ENCODE assay signal across 1 cellular context in the genomic region with DNA sequence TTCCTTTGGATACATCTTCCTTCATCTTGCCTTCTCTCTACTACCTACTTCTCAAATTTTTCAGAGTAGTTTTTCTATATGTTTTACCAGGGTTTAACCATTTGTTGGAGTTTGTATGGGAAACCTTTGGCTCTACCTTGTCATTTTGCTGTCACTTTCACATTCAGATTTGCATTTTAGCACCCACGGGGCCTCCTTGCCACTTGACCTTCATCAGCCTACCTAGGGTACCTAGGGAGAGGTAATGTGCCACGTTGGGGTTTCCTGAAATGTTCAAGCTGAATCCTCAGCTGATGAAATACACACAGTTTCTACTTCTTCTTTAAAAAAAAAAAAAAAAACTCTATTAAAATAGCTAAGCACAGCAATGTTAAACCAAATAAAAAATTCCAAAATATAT.
TF ChIP-seq lines count a peak whose summit lies in the region.

No MANE protein-coding gene starts in this region.

TF ChIP-seq in K562, 482 proteins besides CTCF, POLR2A, EP300 and RAD21:
- TF ChIP-seq, protein P1, sequence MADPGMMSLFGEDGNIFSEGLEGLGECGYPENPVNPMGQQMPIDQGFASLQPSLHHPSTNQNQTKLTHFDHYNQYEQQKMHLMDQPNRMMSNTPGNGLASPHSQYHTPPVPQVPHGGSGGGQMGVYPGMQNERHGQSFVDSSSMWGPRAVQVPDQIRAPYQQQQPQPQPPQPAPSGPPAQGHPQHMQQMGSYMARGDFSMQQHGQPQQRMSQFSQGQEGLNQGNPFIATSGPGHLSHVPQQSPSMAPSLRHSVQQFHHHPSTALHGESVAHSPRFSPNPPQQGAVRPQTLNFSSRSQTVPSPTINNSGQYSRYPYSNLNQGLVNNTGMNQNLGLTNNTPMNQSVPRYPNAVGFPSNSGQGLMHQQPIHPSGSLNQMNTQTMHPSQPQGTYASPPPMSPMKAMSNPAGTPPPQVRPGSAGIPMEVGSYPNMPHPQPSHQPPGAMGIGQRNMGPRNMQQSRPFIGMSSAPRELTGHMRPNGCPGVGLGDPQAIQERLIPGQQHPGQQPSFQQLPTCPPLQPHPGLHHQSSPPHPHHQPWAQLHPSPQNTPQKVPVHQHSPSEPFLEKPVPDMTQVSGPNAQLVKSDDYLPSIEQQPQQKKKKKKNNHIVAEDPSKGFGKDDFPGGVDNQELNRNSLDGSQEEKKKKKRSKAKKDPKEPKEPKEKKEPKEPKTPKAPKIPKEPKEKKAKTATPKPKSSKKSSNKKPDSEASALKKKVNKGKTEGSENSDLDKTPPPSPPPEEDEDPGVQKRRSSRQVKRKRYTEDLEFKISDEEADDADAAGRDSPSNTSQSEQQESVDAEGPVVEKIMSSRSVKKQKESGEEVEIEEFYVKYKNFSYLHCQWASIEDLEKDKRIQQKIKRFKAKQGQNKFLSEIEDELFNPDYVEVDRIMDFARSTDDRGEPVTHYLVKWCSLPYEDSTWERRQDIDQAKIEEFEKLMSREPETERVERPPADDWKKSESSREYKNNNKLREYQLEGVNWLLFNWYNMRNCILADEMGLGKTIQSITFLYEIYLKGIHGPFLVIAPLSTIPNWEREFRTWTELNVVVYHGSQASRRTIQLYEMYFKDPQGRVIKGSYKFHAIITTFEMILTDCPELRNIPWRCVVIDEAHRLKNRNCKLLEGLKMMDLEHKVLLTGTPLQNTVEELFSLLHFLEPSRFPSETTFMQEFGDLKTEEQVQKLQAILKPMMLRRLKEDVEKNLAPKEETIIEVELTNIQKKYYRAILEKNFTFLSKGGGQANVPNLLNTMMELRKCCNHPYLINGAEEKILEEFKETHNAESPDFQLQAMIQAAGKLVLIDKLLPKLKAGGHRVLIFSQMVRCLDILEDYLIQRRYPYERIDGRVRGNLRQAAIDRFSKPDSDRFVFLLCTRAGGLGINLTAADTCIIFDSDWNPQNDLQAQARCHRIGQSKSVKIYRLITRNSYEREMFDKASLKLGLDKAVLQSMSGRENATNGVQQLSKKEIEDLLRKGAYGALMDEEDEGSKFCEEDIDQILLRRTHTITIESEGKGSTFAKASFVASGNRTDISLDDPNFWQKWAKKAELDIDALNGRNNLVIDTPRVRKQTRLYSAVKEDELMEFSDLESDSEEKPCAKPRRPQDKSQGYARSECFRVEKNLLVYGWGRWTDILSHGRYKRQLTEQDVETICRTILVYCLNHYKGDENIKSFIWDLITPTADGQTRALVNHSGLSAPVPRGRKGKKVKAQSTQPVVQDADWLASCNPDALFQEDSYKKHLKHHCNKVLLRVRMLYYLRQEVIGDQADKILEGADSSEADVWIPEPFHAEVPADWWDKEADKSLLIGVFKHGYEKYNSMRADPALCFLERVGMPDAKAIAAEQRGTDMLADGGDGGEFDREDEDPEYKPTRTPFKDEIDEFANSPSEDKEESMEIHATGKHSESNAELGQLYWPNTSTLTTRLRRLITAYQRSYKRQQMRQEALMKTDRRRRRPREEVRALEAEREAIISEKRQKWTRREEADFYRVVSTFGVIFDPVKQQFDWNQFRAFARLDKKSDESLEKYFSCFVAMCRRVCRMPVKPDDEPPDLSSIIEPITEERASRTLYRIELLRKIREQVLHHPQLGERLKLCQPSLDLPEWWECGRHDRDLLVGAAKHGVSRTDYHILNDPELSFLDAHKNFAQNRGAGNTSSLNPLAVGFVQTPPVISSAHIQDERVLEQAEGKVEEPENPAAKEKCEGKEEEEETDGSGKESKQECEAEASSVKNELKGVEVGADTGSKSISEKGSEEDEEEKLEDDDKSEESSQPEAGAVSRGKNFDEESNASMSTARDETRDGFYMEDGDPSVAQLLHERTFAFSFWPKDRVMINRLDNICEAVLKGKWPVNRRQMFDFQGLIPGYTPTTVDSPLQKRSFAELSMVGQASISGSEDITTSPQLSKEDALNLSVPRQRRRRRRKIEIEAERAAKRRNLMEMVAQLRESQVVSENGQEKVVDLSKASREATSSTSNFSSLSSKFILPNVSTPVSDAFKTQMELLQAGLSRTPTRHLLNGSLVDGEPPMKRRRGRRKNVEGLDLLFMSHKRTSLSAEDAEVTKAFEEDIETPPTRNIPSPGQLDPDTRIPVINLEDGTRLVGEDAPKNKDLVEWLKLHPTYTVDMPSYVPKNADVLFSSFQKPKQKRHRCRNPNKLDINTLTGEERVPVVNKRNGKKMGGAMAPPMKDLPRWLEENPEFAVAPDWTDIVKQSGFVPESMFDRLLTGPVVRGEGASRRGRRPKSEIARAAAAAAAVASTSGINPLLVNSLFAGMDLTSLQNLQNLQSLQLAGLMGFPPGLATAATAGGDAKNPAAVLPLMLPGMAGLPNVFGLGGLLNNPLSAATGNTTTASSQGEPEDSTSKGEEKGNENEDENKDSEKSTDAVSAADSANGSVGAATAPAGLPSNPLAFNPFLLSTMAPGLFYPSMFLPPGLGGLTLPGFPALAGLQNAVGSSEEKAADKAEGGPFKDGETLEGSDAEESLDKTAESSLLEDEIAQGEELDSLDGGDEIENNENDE (IDR thresholded peaks at IDR 0.05; ENCODE audit: low read depth, low read length), result no peak
- TF ChIP-seq MAZ (CRISPR knock-in tag; conservative IDR thresholded peaks at IDR 0.05 in 1 of 2, IDR thresholded peaks at IDR 0.05 in 1 of 2), result no peak
- TF ChIP-seq ZC3H4 (CRISPR knock-in tag; IDR thresholded peaks at IDR 0.05; ENCODE audit: borderline replicate concordance), result no peak
- TF ChIP-seq OTX1 (CRISPR knock-in tag; IDR thresholded peaks at IDR 0.05), result no peak
- no peak for TF ChIP-seq MECOM (CRISPR knock-in tag; IDR thresholded peaks at IDR 0.05)
- TF ChIP-seq, protein P2, sequence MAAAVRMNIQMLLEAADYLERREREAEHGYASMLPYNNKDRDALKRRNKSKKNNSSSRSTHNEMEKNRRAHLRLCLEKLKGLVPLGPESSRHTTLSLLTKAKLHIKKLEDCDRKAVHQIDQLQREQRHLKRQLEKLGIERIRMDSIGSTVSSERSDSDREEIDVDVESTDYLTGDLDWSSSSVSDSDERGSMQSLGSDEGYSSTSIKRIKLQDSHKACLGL (CRISPR knock-in tag; IDR thresholded peaks at IDR 0.05; ENCODE audit: borderline replicate concordance, poor library complexity, severe bottlenecking), result no peak
- no peak for TF ChIP-seq TAL1 (IDR thresholded peaks at IDR 0.05)
- no peak for TF ChIP-seq MTA1 (IDR thresholded peaks at IDR 0.05; ENCODE audit: borderline replicate concordance)
- TF ChIP-seq PHF20 (IDR thresholded peaks at IDR 0.05; ENCODE audit: partially characterized antibody), result no peak
- TF ChIP-seq RBM15 (IDR thresholded peaks at IDR 0.05; ENCODE audit: insufficient read depth, low read length), result no peak
- TF ChIP-seq, protein P3, sequence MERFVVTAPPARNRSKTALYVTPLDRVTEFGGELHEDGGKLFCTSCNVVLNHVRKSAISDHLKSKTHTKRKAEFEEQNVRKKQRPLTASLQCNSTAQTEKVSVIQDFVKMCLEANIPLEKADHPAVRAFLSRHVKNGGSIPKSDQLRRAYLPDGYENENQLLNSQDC (CRISPR knock-in tag; IDR thresholded peaks at IDR 0.05), result no peak
- no peak for TF ChIP-seq ZNF354B (CRISPR knock-in tag; IDR thresholded peaks at IDR 0.05)
- no peak for TF ChIP-seq DPF2 (IDR thresholded peaks at IDR 0.05)
- no peak for TF ChIP-seq ATF1 (CRISPR knock-in tag; IDR thresholded peaks at IDR 0.05)
- no peak for TF ChIP-seq ATF1 (tag; IDR thresholded peaks at IDR 0.05)
- no peak for TF ChIP-seq TCF3 (CRISPR knock-in tag; IDR thresholded peaks at IDR 0.05)
- no peak for TF ChIP-seq ZNF445 (CRISPR knock-in tag; IDR thresholded peaks at IDR 0.05; ENCODE audit: low read depth)
- TF ChIP-seq ZFX (CRISPR knock-in tag; IDR thresholded peaks at IDR 0.05), result no peak
- TF ChIP-seq, protein P4, sequence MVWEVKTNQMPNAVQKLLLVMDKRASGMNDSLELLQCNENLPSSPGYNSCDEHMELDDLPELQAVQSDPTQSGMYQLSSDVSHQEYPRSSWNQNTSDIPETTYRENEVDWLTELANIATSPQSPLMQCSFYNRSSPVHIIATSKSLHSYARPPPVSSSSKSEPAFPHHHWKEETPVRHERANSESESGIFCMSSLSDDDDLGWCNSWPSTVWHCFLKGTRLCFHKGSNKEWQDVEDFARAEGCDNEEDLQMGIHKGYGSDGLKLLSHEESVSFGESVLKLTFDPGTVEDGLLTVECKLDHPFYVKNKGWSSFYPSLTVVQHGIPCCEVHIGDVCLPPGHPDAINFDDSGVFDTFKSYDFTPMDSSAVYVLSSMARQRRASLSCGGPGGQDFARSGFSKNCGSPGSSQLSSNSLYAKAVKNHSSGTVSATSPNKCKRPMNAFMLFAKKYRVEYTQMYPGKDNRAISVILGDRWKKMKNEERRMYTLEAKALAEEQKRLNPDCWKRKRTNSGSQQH (CRISPR knock-in tag; IDR thresholded peaks at IDR 0.05), result no peak
